11 cellular contexts compared by ENCODE assay signal in genomic region chr16:62077998-62078397, GRCh38. TPM values are rescaled to one million over a fixed set of nuclear protein-coding genes. Genes with fewer than 3 reads are reported as not detected.
A peak's percentile ranks its signal among the peaks of the same experiment; 100 is the strongest.
DNase-seq lines count a peak whose midpoint lies in the region; ATAC-seq and TF ChIP-seq lines count a peak whose summit lies in the region.
"Had no signal": no experiment of that assay in that cellular context is flagged by ENCODE, and none has a peak within 500 bp of the region (broad histone marks: within the 10 kb centered on the region; RNA-seq: fewer than 3 reads in every experiment).

No MANE protein-coding gene starts in this region.

- TF ChIP-seq CTCF in WERI-Rb-1 (IDR thresholded peaks at IDR 0.05; ENCODE audit: low read depth, low read length): peak; percentile 57

- H3K4me1 Mint-ChIP-seq in stimulated activated naive CD8-positive, alpha-beta T cell treated with anti-CD3 and anti-CD28 coated beads, Interleukin-15, amount 100 ng/mL, for 72 hours: no peaks in the 10 kb centered on the region

- no peaks in the 10 kb centered on the region for H3K9me3 ChIP-seq in WERI-Rb-1 (ENCODE audit: severe bottlenecking)
- H3K9me3 ChIP-seq: prostate gland had no signal

- H3K27me3 Mint-ChIP-seq in stimulated activated naive CD8-positive, alpha-beta T cell treated with anti-CD3 and anti-CD28 coated beads, Interleukin-15, amount 100 ng/mL, for 72 hours: no peaks in the 10 kb centered on the region

- H3K27me3 ChIP-seq in H7 (ENCODE audit: control insufficient read depth, insufficient read depth, low read length) (no peaks in the 10 kb centered on the region), WERI-Rb-1 (ENCODE audit: insufficient read depth, low read depth, severe bottlenecking) (peaks cover 9% of the 10 kb centered on the region)

- H3K27ac ChIP-seq in WERI-Rb-1: no peak overlapping the region
- H3K27ac ChIP-seq: prostate gland, VCaP had no signal

- in situ Hi-C loops in Caki2 (cut with HindIII; ENCODE audit: low pct_unique_long_range_greater_than_20kb, low sequenced_read_pairs): no loop called here

- no peak for ATAC-seq in GM19023 (IDR thresholded peaks at IDR 0.05; ENCODE audit: unreplicated experiment)
- ATAC-seq in stimulated activated naive CD8-positive, alpha-beta T cell treated with anti-CD3 and anti-CD28 coated beads, Interleukin-15, amount 100 ng/mL, for 72 hours: no peak

- peaks cover 16 to 24% of the 10 kb centered on the region in 2 donors for H3K9me3 Mint-ChIP-seq in stimulated activated naive CD8-positive, alpha-beta T cell treated with anti-CD3 and anti-CD28 coated beads, Interleukin-15, amount 100 ng/mL, for 72 hours

- DNase-seq in Caki2 (ENCODE audit: low read depth): peak; percentile 5
- peak; percentile 48 for DNase-seq in H7
- DNase-seq in WERI-Rb-1: peak; percentile 10
- peak; percentile 20 for DNase-seq in medulla oblongata (ENCODE audit: extremely low spot score)
- DNase-seq in stimulated activated naive CD8-positive, alpha-beta T cell treated with anti-CD3 and anti-CD28 coated beads, Interleukin-15, amount 100 ng/mL, for 72 hours: no peak
- DNase-seq in DMS79 treated with DMSO at 0.1 percent for 48 hours (lab: John Stamatoyannopoulos, UW): no peak
- DNase-seq: activated naive CD4-positive, alpha-beta T cell treated with Interleukin-2 at 50 U/mL for 16 hours; NCI-H2227 treated with DMSO at 0.1 percent for 48 hours had no signal

- H3K4me3 Mint-ChIP-seq in stimulated activated naive CD8-positive, alpha-beta T cell treated with anti-CD3 and anti-CD28 coated beads, Interleukin-15, amount 100 ng/mL, for 72 hours: no peak overlapping the region

- no peaks in the 10 kb centered on the region for H3K36me3 ChIP-seq in H7 (replicated peaks; ENCODE audit: control insufficient read depth, insufficient read depth, low read length)
- H3K36me3 ChIP-seq in WERI-Rb-1: no peaks in the 10 kb centered on the region
- H3K36me3 ChIP-seq: prostate gland had no signal

- H3K4me3 ChIP-seq in H7 (ENCODE audit: insufficient read depth, low read depth, low read length) (no peak overlapping the region), WERI-Rb-1 (ENCODE audit: low read depth, low read length) (no peak overlapping the region)
- H3K4me3 ChIP-seq: prostate gland had no signal

- H3K27ac Mint-ChIP-seq in stimulated activated naive CD8-positive, alpha-beta T cell treated with anti-CD3 and anti-CD28 coated beads, Interleukin-15, amount 100 ng/mL, for 72 hours: no peak overlapping the region

RNA-seq across cellular contexts. Expression of gene CDH8, which starts 41.8 kb away (rescaled TPM):
- total RNA-seq in Caki2 (2014; rRNA removed; shearing (Covaris generic); ENCODE audit: low replicate concordance): 9.1 TPM in 1 of 2 replicates, not detected in the other
- total RNA-seq in H7 (2014; rRNA removed; shearing (Covaris generic)): 0.87 and 7.1 TPM in 2 replicates

Comparison
In these comparisons a context has a peak if more than half of its experiments do, and no peak if none do; other contexts are left out.
1. DNase-seq: peak in Caki2 (single experiment), H7 (single experiment), WERI-Rb-1 (single experiment) and medulla oblongata (single experiment); none in stimulated activated naive CD8-positive, alpha-beta T cell treated with anti-CD3 and anti-CD28 coated beads, Interleukin-15, amount 100 ng/mL, for 72 hours (0 of 2) and DMS79 treated with DMSO at 0.1 percent for 48 hours (single experiment).